1 cellular context compared by ENCODE assay signal in genomic region chr18:24426398-24427294, GRCh38.
TF ChIP-seq lines count a peak whose summit lies in the region.

IMPACT (plus strand) TSS chr18:24426670; CDS start chr18:24426757, 87 bp downstream.

TF ChIP-seq in K562, 482 proteins besides CTCF, POLR2A, EP300 and RAD21 (continued from another document and continues in another):
- no peak for TF ChIP-seq ZC3H4 (CRISPR knock-in tag; IDR thresholded peaks at IDR 0.05; ENCODE audit: borderline replicate concordance)
- TF ChIP-seq THRB (CRISPR knock-in tag; conservative IDR thresholded peaks at IDR 0.05): peak; percentile 74
- peak; percentile 82; the same call in 1 of the 2 replicates for TF ChIP-seq ZNF311 (CRISPR knock-in tag; IDR thresholded peaks at IDR 0.05)
- TF ChIP-seq, protein P1, sequence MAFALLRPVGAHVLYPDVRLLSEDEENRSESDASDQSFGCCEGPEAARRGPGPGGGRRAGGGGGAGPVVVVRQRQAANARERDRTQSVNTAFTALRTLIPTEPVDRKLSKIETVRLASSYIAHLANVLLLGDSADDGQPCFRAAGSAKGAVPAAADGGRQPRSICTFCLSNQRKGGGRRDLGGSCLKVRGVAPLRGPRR (CRISPR knock-in tag; IDR thresholded peaks at IDR 0.05): peak; percentile 69; the same call in 1 of the 2 replicates
- no peak for TF ChIP-seq CGGBP1 (CRISPR knock-in tag; IDR thresholded peaks at IDR 0.05)
- no peak for TF ChIP-seq ZBED1 (IDR thresholded peaks at IDR 0.05)
- no peak for TF ChIP-seq ZNF143 (CRISPR knock-in tag; IDR thresholded peaks at IDR 0.05)
- TF ChIP-seq CCNT2 (IDR thresholded peaks at IDR 0.05; ENCODE audit: borderline replicate concordance, extremely low read depth, insufficient read length, low read depth, low read length): peak; percentile 77
- TF ChIP-seq NRF1 (conservative IDR thresholded peaks at IDR 0.05 in 1 of 2, IDR thresholded peaks at IDR 0.05 in 1 of 2): no peak; a peak in 2 of 4 replicates
- no peak for TF ChIP-seq ZNF232 (CRISPR knock-in tag; IDR thresholded peaks at IDR 0.05)
- peak; percentile 82; the same call in 1 of the 2 replicates for TF ChIP-seq HIVEP1 (CRISPR knock-in tag; IDR thresholded peaks at IDR 0.05)
- TF ChIP-seq, protein P2, sequence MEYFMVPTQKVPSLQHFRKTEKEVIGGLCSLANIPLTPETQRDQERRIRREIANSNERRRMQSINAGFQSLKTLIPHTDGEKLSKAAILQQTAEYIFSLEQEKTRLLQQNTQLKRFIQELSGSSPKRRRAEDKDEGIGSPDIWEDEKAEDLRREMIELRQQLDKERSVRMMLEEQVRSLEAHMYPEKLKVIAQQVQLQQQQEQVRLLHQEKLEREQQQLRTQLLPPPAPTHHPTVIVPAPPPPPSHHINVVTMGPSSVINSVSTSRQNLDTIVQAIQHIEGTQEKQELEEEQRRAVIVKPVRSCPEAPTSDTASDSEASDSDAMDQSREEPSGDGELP (CRISPR knock-in tag; IDR thresholded peaks at IDR 0.05; ENCODE audit: borderline replicate concordance): no peak; the same call in 1 of the 2 replicates
- TF ChIP-seq, protein P3, sequence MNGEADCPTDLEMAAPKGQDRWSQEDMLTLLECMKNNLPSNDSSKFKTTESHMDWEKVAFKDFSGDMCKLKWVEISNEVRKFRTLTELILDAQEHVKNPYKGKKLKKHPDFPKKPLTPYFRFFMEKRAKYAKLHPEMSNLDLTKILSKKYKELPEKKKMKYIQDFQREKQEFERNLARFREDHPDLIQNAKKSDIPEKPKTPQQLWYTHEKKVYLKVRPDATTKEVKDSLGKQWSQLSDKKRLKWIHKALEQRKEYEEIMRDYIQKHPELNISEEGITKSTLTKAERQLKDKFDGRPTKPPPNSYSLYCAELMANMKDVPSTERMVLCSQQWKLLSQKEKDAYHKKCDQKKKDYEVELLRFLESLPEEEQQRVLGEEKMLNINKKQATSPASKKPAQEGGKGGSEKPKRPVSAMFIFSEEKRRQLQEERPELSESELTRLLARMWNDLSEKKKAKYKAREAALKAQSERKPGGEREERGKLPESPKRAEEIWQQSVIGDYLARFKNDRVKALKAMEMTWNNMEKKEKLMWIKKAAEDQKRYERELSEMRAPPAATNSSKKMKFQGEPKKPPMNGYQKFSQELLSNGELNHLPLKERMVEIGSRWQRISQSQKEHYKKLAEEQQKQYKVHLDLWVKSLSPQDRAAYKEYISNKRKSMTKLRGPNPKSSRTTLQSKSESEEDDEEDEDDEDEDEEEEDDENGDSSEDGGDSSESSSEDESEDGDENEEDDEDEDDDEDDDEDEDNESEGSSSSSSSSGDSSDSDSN (IDR thresholded peaks at IDR 0.05; ENCODE audit: borderline replicate concordance in 1 of 2, low read depth in 2 of 2, low read length in 2 of 2): no peak
- TF ChIP-seq STAG1 (CRISPR knock-in tag; IDR thresholded peaks at IDR 0.05; ENCODE audit: borderline replicate concordance): no peak; the same call in 1 of the 2 replicates
- TF ChIP-seq ZFPM2 (CRISPR knock-in tag; IDR thresholded peaks at IDR 0.05): no peak
- no peak for TF ChIP-seq JUNB (CRISPR knock-in tag; conservative IDR thresholded peaks at IDR 0.05)
- peak; percentile 75 for TF ChIP-seq FUS (optimal IDR thresholded peaks at IDR 0.05; ENCODE audit: low read depth, low read length)
- TF ChIP-seq HNRNPL (IDR thresholded peaks at IDR 0.05; ENCODE audit: low read depth, low read length): 0 out of 2 replicates have a peak, but pooled peaks have one; percentile 51
- TF ChIP-seq TAF9B (IDR thresholded peaks at IDR 0.05; ENCODE audit: partially characterized antibody): no peak
- TF ChIP-seq L3MBTL2 (IDR thresholded peaks at IDR 0.05): peak; percentile 94
- TF ChIP-seq ZBTB43 (CRISPR knock-in tag; IDR thresholded peaks at IDR 0.05): no peak
- TF ChIP-seq DACH1 (IDR thresholded peaks at IDR 0.05; ENCODE audit: partially characterized antibody): no peak
- TF ChIP-seq, protein P4, sequence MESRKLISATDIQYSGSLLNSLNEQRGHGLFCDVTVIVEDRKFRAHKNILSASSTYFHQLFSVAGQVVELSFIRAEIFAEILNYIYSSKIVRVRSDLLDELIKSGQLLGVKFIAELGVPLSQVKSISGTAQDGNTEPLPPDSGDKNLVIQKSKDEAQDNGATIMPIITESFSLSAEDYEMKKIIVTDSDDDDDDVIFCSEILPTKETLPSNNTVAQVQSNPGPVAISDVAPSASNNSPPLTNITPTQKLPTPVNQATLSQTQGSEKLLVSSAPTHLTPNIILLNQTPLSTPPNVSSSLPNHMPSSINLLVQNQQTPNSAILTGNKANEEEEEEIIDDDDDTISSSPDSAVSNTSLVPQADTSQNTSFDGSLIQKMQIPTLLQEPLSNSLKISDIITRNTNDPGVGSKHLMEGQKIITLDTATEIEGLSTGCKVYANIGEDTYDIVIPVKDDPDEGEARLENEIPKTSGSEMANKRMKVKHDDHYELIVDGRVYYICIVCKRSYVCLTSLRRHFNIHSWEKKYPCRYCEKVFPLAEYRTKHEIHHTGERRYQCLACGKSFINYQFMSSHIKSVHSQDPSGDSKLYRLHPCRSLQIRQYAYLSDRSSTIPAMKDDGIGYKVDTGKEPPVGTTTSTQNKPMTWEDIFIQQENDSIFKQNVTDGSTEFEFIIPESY (CRISPR knock-in tag; IDR thresholded peaks at IDR 0.05): peak; percentile 64
- peak; percentile 39; the same call in 1 of the 2 replicates for TF ChIP-seq ZNF511 (CRISPR knock-in tag; IDR thresholded peaks at IDR 0.05)
- TF ChIP-seq RBM14 (IDR thresholded peaks at IDR 0.05; ENCODE audit: borderline replicate concordance, insufficient read depth, low read depth, low read length): no peak
- peak; percentile 68; the same call in 1 of the 2 replicates for TF ChIP-seq NR2F6 (CRISPR knock-in tag; IDR thresholded peaks at IDR 0.05)
- TF ChIP-seq ZNF3 (CRISPR knock-in tag; IDR thresholded peaks at IDR 0.05): no peak
- peak; percentile 61; the same call in 1 of the 2 replicates for TF ChIP-seq ZNF324 (CRISPR knock-in tag; IDR thresholded peaks at IDR 0.05)
- TF ChIP-seq XRCC3 (IDR thresholded peaks at IDR 0.05): no peak
- no peak for TF ChIP-seq ZBTB34 (CRISPR knock-in tag; IDR thresholded peaks at IDR 0.05)
- no peak for TF ChIP-seq NFE2 (IDR thresholded peaks at IDR 0.05; ENCODE audit: low read depth)
- TF ChIP-seq TCF7L2 (IDR thresholded peaks at IDR 0.05; ENCODE audit: low read depth, low read length): no peak
- no peak for TF ChIP-seq SPI1 (IDR thresholded peaks at IDR 0.05; ENCODE audit: borderline replicate concordance, low read depth, low read length)
- TF ChIP-seq SOX6 (IDR thresholded peaks at IDR 0.05): 0 out of 2 replicates have a peak, but pooled peaks have one; percentile 18
- TF ChIP-seq PHTF2 (CRISPR knock-in tag; IDR thresholded peaks at IDR 0.05): no peak
- TF ChIP-seq, protein P5, sequence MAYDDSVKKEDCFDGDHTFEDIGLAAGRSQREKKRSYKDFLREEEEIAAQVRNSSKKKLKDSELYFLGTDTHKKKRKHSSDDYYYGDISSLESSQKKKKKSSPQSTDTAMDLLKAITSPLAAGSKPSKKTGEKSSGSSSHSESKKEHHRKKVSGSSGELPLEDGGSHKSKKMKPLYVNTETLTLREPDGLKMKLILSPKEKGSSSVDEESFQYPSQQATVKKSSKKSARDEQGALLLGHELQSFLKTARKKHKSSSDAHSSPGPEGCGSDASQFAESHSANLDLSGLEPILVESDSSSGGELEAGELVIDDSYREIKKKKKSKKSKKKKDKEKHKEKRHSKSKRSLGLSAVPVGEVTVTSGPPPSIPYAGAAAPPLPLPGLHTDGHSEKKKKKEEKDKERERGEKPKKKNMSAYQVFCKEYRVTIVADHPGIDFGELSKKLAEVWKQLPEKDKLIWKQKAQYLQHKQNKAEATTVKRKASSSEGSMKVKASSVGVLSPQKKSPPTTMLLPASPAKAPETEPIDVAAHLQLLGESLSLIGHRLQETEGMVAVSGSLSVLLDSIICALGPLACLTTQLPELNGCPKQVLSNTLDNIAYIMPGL (CRISPR knock-in tag; IDR thresholded peaks at IDR 0.05): no peak
- peak; percentile 49 for TF ChIP-seq POLR2B (IDR thresholded peaks at IDR 0.05; ENCODE audit: low read depth, partially characterized antibody)
- no peak for TF ChIP-seq MIER1 (IDR thresholded peaks at IDR 0.05; ENCODE audit: low read depth)
- TF ChIP-seq ZNF586 (CRISPR knock-in tag; conservative IDR thresholded peaks at IDR 0.05): no peak; the same call in 1 of the 2 replicates
- TF ChIP-seq NFIX (CRISPR knock-in tag; IDR thresholded peaks at IDR 0.05; ENCODE audit: low read depth): no peak
- TF ChIP-seq, protein P6, sequence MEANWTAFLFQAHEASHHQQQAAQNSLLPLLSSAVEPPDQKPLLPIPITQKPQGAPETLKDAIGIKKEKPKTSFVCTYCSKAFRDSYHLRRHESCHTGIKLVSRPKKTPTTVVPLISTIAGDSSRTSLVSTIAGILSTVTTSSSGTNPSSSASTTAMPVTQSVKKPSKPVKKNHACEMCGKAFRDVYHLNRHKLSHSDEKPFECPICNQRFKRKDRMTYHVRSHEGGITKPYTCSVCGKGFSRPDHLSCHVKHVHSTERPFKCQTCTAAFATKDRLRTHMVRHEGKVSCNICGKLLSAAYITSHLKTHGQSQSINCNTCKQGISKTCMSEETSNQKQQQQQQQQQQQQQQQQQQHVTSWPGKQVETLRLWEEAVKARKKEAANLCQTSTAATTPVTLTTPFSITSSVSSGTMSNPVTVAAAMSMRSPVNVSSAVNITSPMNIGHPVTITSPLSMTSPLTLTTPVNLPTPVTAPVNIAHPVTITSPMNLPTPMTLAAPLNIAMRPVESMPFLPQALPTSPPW (CRISPR knock-in tag; IDR thresholded peaks at IDR 0.05): peak; percentile 70
- TF ChIP-seq, protein P7, sequence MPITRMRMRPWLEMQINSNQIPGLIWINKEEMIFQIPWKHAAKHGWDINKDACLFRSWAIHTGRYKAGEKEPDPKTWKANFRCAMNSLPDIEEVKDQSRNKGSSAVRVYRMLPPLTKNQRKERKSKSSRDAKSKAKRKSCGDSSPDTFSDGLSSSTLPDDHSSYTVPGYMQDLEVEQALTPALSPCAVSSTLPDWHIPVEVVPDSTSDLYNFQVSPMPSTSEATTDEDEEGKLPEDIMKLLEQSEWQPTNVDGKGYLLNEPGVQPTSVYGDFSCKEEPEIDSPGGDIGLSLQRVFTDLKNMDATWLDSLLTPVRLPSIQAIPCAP (CRISPR knock-in tag; IDR thresholded peaks at IDR 0.05; ENCODE audit: borderline replicate concordance): no peak
- TF ChIP-seq SAFB2 (IDR thresholded peaks at IDR 0.05; ENCODE audit: borderline replicate concordance, low read depth, low read length, severe bottlenecking): no peak
- peak; percentile 93 for TF ChIP-seq HOMEZ (CRISPR knock-in tag; IDR thresholded peaks at IDR 0.05)
